8 cellular contexts compared by ENCODE assay signal in genomic region chr6:37141291-37142046, GRCh38. TPM values are rescaled to one million over a fixed set of nuclear protein-coding genes. Genes with fewer than 3 reads are reported as not detected.
DNase-seq lines count a peak whose midpoint lies in the region; ATAC-seq and TF ChIP-seq lines count a peak whose summit lies in the region.

No MANE protein-coding gene starts in this region.

- peaks cover 61% of the 10 kb centered on the region for H3K4me1 Mint-ChIP-seq in GM23338
- peaks cover 16% of the 10 kb centered on the region for H3K4me1 Mint-ChIP-seq in CD4-positive, alpha-beta T cell (ENCODE audit: low read depth)

- H3K27me3 Mint-ChIP-seq in GM23338 (ENCODE audit: insufficient read depth, low read depth, poor library complexity), result peaks cover 10% of the 10 kb centered on the region
- no peaks in the 10 kb centered on the region for H3K27me3 Mint-ChIP-seq in CD4-positive, alpha-beta T cell

- H3K36me3 Mint-ChIP-seq in GM23338 (ENCODE audit: low read depth), result peaks cover 17% of the 10 kb centered on the region
- no peaks in the 10 kb centered on the region for H3K36me3 Mint-ChIP-seq in CD4-positive, alpha-beta T cell (ENCODE audit: low read depth)

- DNase-seq in GM23338 (ENCODE audit: low spot score), result peak; percentile 97
- DNase-seq in PC-9, result peak in 1 of 2 experiments; percentile 95
- peak; percentile 82 for DNase-seq in fibroblast of gingiva (ENCODE audit: low read depth)
- peak; percentile 64 for DNase-seq in retina
- no peak for DNase-seq in CD4-positive, alpha-beta T cell
- DNase-seq in SIG-M5 (lab: John Stamatoyannopoulos, UW), result no peak
- no peak for DNase-seq in heart right ventricle

- H3K27ac ChIP-seq in GM23338 (ENCODE audit: low read depth), result peak overlapping the region; percentile 100
- H3K27ac ChIP-seq in PC-9, result peak overlapping the region; percentile 98
- H3K27ac ChIP-seq in CD4-positive, alpha-beta T cell (ENCODE audit: low read depth, low read length), result no peak overlapping the region
- no peak overlapping the region for H3K27ac ChIP-seq in heart right ventricle

- peak overlapping the region; percentile 97 for H3K27ac Mint-ChIP-seq in GM23338
- no peak overlapping the region for H3K27ac Mint-ChIP-seq in CD4-positive, alpha-beta T cell

- H3K79me2 ChIP-seq in GM23338 (replicated peaks; ENCODE audit: insufficient read depth) (peaks cover 17% of the 10 kb centered on the region), PC-9 (ENCODE audit: low read depth) (peaks cover 11% of the 10 kb centered on the region)

- H3K27me3 ChIP-seq in GM23338 (ENCODE audit: insufficient read depth), result no peaks in the 10 kb centered on the region
- no peaks in the 10 kb centered on the region for H3K27me3 ChIP-seq in PC-9 (ENCODE audit: insufficient read depth, low read depth)
- H3K27me3 ChIP-seq in CD4-positive, alpha-beta T cell (ENCODE audit: control insufficient read depth, insufficient read depth, low read length), result no peaks in the 10 kb centered on the region
- no peaks in the 10 kb centered on the region for H3K27me3 ChIP-seq in heart right ventricle

- CTCF ChIA-PET in PC-9 (lab: Charles Lee), result interaction anchor here (0.6 kb wide), 1 partner anchor 13 kb away, joined by 3 read pairs; no protein-coding TSS in a partner anchor
- CTCF ChIA-PET in CD4-positive, alpha-beta T cell (lab: Charles Lee), result interaction anchor here (1.2 kb wide), 1 partner anchor 23 kb away, joined by 3 read pairs; no protein-coding TSS in a partner anchor

- BruUV-seq in PC-9 (replicated peaks; lab: Mats Ljungman, UMichigan), result no TSS peak

- H3K36me3 ChIP-seq in GM23338 (ENCODE audit: insufficient read depth), result no peaks in the 10 kb centered on the region
- no peaks in the 10 kb centered on the region for H3K36me3 ChIP-seq in PC-9 (ENCODE audit: low read depth)
- no peaks in the 10 kb centered on the region for H3K36me3 ChIP-seq in heart right ventricle

- H3K4me2 ChIP-seq in GM23338, result peak overlapping the region; percentile 59
- H3K4me2 ChIP-seq in PC-9, result peak overlapping the region; percentile 80

- ATAC-seq in GM23338 (peak; percentile 51), HG02759 (IDR thresholded peaks at IDR 0.05; ENCODE audit: unreplicated experiment) (no peak), heart right ventricle (no peak)
- ATAC-seq in CD4-positive, alpha-beta T cell (ENCODE audit: poor library complexity), result no peak

- no peaks in the 10 kb centered on the region for H3K9me3 ChIP-seq in PC-9 (ENCODE audit: insufficient read depth, low read depth)
- H3K9me3 ChIP-seq in CD4-positive, alpha-beta T cell (ENCODE audit: control insufficient read depth, low read length), result no peaks in the 10 kb centered on the region
- no peaks in the 10 kb centered on the region for H3K9me3 ChIP-seq in heart right ventricle

- H3K9me2 ChIP-seq in GM23338 (ENCODE audit: insufficient read depth) (no peaks in the 10 kb centered on the region), PC-9 (ENCODE audit: insufficient read depth) (no peaks in the 10 kb centered on the region)

- H3K9me3 Mint-ChIP-seq in GM23338, result peaks cover 6% of the 10 kb centered on the region
- H3K9me3 Mint-ChIP-seq in CD4-positive, alpha-beta T cell, result no peaks in the 10 kb centered on the region

- intact Hi-C loops in PC-9 (cut with micrococcal nuclease; ENCODE audit: unreplicated experiment) (no loop called here), heart right ventricle (cut with DNase I) (no loop called here)
- intact Hi-C loops in CD4-positive, alpha-beta T cell (cut with DNase I, micrococcal nuclease), result no loop called here

- H3K4me1 ChIP-seq in GM23338 (ENCODE audit: insufficient read depth) (peaks cover 47% of the 10 kb centered on the region), PC-9 (replicated peaks; ENCODE audit: insufficient read depth) (peaks cover 82% of the 10 kb centered on the region), heart right ventricle (peaks cover 0 to 39% (median 10%) of the 10 kb centered on the region in 9 donors)

- no peaks in the 10 kb centered on the region for H4K20me1 ChIP-seq in GM23338 (replicated peaks; ENCODE audit: insufficient read depth)
- H4K20me1 ChIP-seq in PC-9 (ENCODE audit: insufficient read depth), result no peaks in the 10 kb centered on the region

- H2AFZ ChIP-seq in GM23338, result no peak overlapping the region
- no peak overlapping the region for H2AFZ ChIP-seq in PC-9

- 66 to 74% methylated on average over 5 of the region's 5 CpGs for WGBS in heart right ventricle, 2 donors

- POLR2A ChIA-PET in PC-9 (lab: Charles Lee; ENCODE audit: unreplicated experiment), result interaction anchor here (0.5 to 0.9 kb wide), 4 partner anchors 14 to 85 kb away, joined by 4 to 10 read pairs (median 6); no protein-coding TSS in a partner anchor
- POLR2A ChIA-PET in CD4-positive, alpha-beta T cell (lab: Charles Lee), result no interaction called here

- H3K4me3 ChIP-seq in GM23338, result peak overlapping the region; percentile 37
- peak overlapping the region; percentile 44 for H3K4me3 ChIP-seq in PC-9
- H3K4me3 ChIP-seq in heart right ventricle, result no peak overlapping the region

- peak overlapping the region; percentile 57 for H3K4me3 Mint-ChIP-seq in GM23338
- no peak overlapping the region for H3K4me3 Mint-ChIP-seq in CD4-positive, alpha-beta T cell

- TF ChIP-seq CTCF in GM23338 (conservative IDR thresholded peaks at IDR 0.05; ENCODE audit: low read depth in 2 of 2), result no peak
- TF ChIP-seq CTCF in PC-9 (conservative IDR thresholded peaks at IDR 0.05), result no peak
- TF ChIP-seq CTCF in CD4-positive, alpha-beta T cell (IDR thresholded peaks at IDR 0.05), result no peak
- TF ChIP-seq CTCF in heart right ventricle (IDR thresholded peaks at IDR 0.05), result no peak

- H3F3A ChIP-seq in GM23338 (replicated peaks; ENCODE audit: low read depth) (peaks cover 5% of the 10 kb centered on the region; the same call in 1 of the 2 replicates), PC-9 (ENCODE audit: insufficient read depth, low read depth) (peaks cover 86% of the 10 kb centered on the region)

TF ChIP-seq in GM23338, 12 proteins besides CTCF, POLR2A, EP300 and RAD21:
- TF ChIP-seq ETS1 (IDR thresholded peaks at IDR 0.05), result 0 out of 2 replicates have a peak, but pooled peaks have one; percentile 31
- TF ChIP-seq ZNF331 (CRISPR knock-in tag; IDR thresholded peaks at IDR 0.05; ENCODE audit: low read depth), result no peak
- TF ChIP-seq STAT1 (IDR thresholded peaks at IDR 0.05; ENCODE audit: unreplicated experiment), result no peak
- peak; percentile 44; the same call in 1 of the 2 replicates for TF ChIP-seq POLR2AphosphoS5 (IDR thresholded peaks at IDR 0.05; ENCODE audit: low read depth)
- TF ChIP-seq NANOG (IDR thresholded peaks at IDR 0.05; ENCODE audit: borderline replicate concordance), result peak; percentile 99

RNA-seq across cellular contexts. Expression of gene PIM1, which starts 28.5 kb away (rescaled TPM):
- total RNA-seq in GM23338 (2014; rRNA removed; shearing (Covaris generic)), result 64.0 and 74.2 TPM in 2 replicates
- polyA plus RNA-seq in GM23338 (2016; fragmentation: Nextera tagmentation; extraction: Ambion mirVana), result 43.7 and 46.0 TPM in 2 replicates
- 51.0 and 60.3 TPM in 2 replicates for total RNA-seq in PC-9 (2021)
- total RNA-seq in CD4-positive, alpha-beta T cell, result 100 to 1,000 TPM; 175 to 183 TPM
- 100 to 1,000 TPM in 1 of 10 donors, 10 to 100 TPM in 7, 1 to 10 TPM in 2; 9.2 to 106 (median 18.0) TPM for total RNA-seq in heart right ventricle
- polyA plus RNA-seq in heart right ventricle, result 10 to 100 TPM in 1 of 2 donors, 1 to 10 TPM in 1; 9.4 to 10.8 TPM

Comparison
In these comparisons a context has a peak if more than half of its experiments do, and no peak if none do; other contexts are left out.
1. DNase-seq: peak in GM23338 (single experiment), fibroblast of gingiva (single experiment) and retina (single experiment); none in CD4-positive, alpha-beta T cell (0 of 10), SIG-M5 (single experiment) and heart right ventricle (0 of 2).
2. H3K27ac ChIP-seq: peak in GM23338 (single experiment) and PC-9 (single experiment); none in CD4-positive, alpha-beta T cell (single experiment) and heart right ventricle (0 of 10).
3. H3K4me3 ChIP-seq: peak in GM23338 (single experiment) and PC-9 (single experiment); none in heart right ventricle (0 of 10).